In genomic region chr21:35360870-35361570, GRCh38 we compare ENCODE assay signal across 30 cellular contexts.
"Had no signal": no experiment of that assay in that cellular context is flagged by ENCODE, and none has a peak within 500 bp of the region (broad histone marks: within the 10 kb centered on the region; RNA-seq: fewer than 3 reads in every experiment).

No MANE protein-coding gene starts in this region.

- H3K4me3 ChIP-seq: ascending aorta, coronary artery, esophagus muscularis mucosa, gastrocnemius medialis, heart left ventricle had no signal

- H3K9me3 ChIP-seq: ascending aorta, esophagus muscularis mucosa, gastrocnemius medialis had no signal

- H3K27me3 ChIP-seq: ascending aorta, esophagus muscularis mucosa, foreskin keratinocyte, gastrocnemius medialis, heart left ventricle had no signal

- DNase-seq: activated B cell treated with CpG ODN at 0.5 μM for 24 hours; activated CD4-positive, alpha-beta memory T cell treated with anti-CD3 and anti-CD28 coated beads for 36 hours; activated CD4-positive, alpha-beta T cell treated with anti-CD3 and anti-CD28 coated beads for 36 hours; activated CD4-positive, alpha-beta T cell treated with anti-CD3 and anti-CD28 coated beads, Interleukin-2, amount 10 ng/mL, durations not matched to agents 24 days and 14 days; activated CD4-positive, CD25-positive, alpha-beta regulatory T cell treated with anti-CD3 and anti-CD28 coated beads, Interleukin-2, amount 50 U/mL, for 72 hours; activated CD8-positive, alpha-beta memory T cell treated with anti-CD3 and anti-CD28 coated beads, Interleukin-2, amount 10 ng/mL, durations not matched to agents 7 days and 5 days; activated CD8-positive, alpha-beta memory T cell treated with anti-CD3 and anti-CD28 coated beads, Interleukin-2, amount 50 U/mL, for 4 hours; activated CD8-positive, alpha-beta T cell treated with anti-CD3 and anti-CD28 coated beads, Interleukin-2, amount 10 ng/mL, durations not matched to agents 7 days and 5 days; activated gamma-delta T cell; activated naive CD4-positive, alpha-beta T cell; activated naive CD4-positive, alpha-beta T cell treated with anti-CD3 and anti-CD28 coated beads, Interleukin-2, amount 10 ng/mL, durations not matched to agents 7 days and 5 days; activated naive CD8-positive, alpha-beta T cell treated with anti-CD3 and anti-CD28 coated beads, Interleukin-2, amount 10 ng/mL, durations not matched to agents 7 days and 5 days; activated T-cell treated with anti-CD3 and anti-CD28 coated beads, Interleukin-2, amount 50 U/mL, for 1 hour; activated T-cell treated with anti-CD3 and anti-CD28 coated beads, Interleukin-2, amount 50 U/mL, for 48 hours; dermis blood vessel endothelial cell; effector CD4-positive, alpha-beta T cell; effector memory CD8-positive, alpha-beta T cell; erythroblast; foreskin keratinocyte; gastrocnemius medialis; glutamatergic neuron; heart left ventricle; T-cell; T-helper 9 cell; WERI-Rb-1 had no signal

- H3K36me3 ChIP-seq: ascending aorta, esophagus muscularis mucosa, gastrocnemius medialis, heart left ventricle, WERI-Rb-1 had no signal

- H3K4me1 ChIP-seq: ascending aorta, esophagus muscularis mucosa had no signal

- FAIRE-seq: bronchial epithelial cell had no signal

- ATAC-seq: activated CD4-positive, alpha-beta T cell treated with anti-CD3 and anti-CD28 coated beads for 36 hours; activated CD8-positive, alpha-beta memory T cell treated with anti-CD3 and anti-CD28 coated beads, Interleukin-2, amount 10 ng/mL, durations not matched to agents 7 days and 5 days; activated CD8-positive, alpha-beta T cell treated with anti-CD3 and anti-CD28 coated beads, Interleukin-2, amount 10 ng/mL, durations not matched to agents 7 days and 5 days; activated naive CD4-positive, alpha-beta T cell treated with anti-CD3 and anti-CD28 coated beads, Interleukin-2, amount 50 U/mL, for 72 hours; effector memory CD8-positive, alpha-beta T cell; foreskin keratinocyte; gastrocnemius medialis; T-cell had no signal

- H3K27ac ChIP-seq: ascending aorta, coronary artery, esophagus muscularis mucosa, foreskin keratinocyte, gastrocnemius medialis, WERI-Rb-1 had no signal
